ENCODE assay signal across 8 cellular contexts in genomic region chr14:72892103-72892878, GRCh38. TPM values are rescaled to one million over a fixed set of nuclear protein-coding genes. Genes with fewer than 3 reads are reported as not detected.
A peak's percentile ranks its signal among the peaks of the same experiment; 100 is the strongest.
DNase-seq lines count a peak whose midpoint lies in the region; ATAC-seq and TF ChIP-seq lines count a peak whose summit lies in the region.

No MANE protein-coding gene starts in this region.

- peaks cover 25% of the 10 kb centered on the region for H3K4me1 Mint-ChIP-seq in activated T-cell treated with anti-CD3 and anti-CD28 coated beads, Interleukin-2, amount 50 U/mL, for 72 hours (ENCODE audit: low read depth)

- no peak overlapping the region for H2AFZ ChIP-seq in Loucy (ENCODE audit: low read length)

- TF ChIP-seq POLR2A in gastroesophageal sphincter (IDR thresholded peaks at IDR 0.05): no peak

- H3K27me3 Mint-ChIP-seq in activated T-cell treated with anti-CD3 and anti-CD28 coated beads, Interleukin-2, amount 50 U/mL, for 72 hours (ENCODE audit: low read depth): peaks cover 65% of the 10 kb centered on the region

- TF ChIP-seq CTCF in Loucy (conservative IDR thresholded peaks at IDR 0.05; ENCODE audit: low read length) (0 out of 2 replicates have a peak, but pooled peaks have one; percentile 8), gastroesophageal sphincter (IDR thresholded peaks at IDR 0.05) (no peak), psoas muscle (IDR thresholded peaks at IDR 0.05) (no peak)

- no peak overlapping the region for H3K27ac Mint-ChIP-seq in activated T-cell treated with anti-CD3 and anti-CD28 coated beads, Interleukin-2, amount 50 U/mL, for 72 hours

- ATAC-seq in activated T-cell treated with anti-CD3 and anti-CD28 coated beads, Interleukin-2, amount 50 U/mL, for 72 hours (replicated peaks in 1 of 2): no peak
- ATAC-seq in gastroesophageal sphincter (no peak), psoas muscle (no peak), GM21447 (IDR thresholded peaks at IDR 0.05; ENCODE audit: unreplicated experiment) (no peak), GM18517 (IDR thresholded peaks at IDR 0.05; ENCODE audit: unreplicated experiment) (no peak)

- H3K27me3 ChIP-seq in Loucy (ENCODE audit: insufficient read depth, low read length, poor library complexity, severe bottlenecking): no peaks in the 10 kb centered on the region
- H3K27me3 ChIP-seq in gastroesophageal sphincter: peaks cover 44% of the 10 kb centered on the region
- peaks cover 0 to 7% (median 0%) of the 10 kb centered on the region in 3 donors for H3K27me3 ChIP-seq in psoas muscle (ENCODE audit: insufficient read depth in 3 of 3, low read length in 2 of 3)

- peak; percentile 36 for DNase-seq in COLO668 (lab: John Stamatoyannopoulos, UW; ENCODE audit: unreplicated experiment)
- peak; percentile 15 to 29 for DNase-seq in activated T-cell treated with anti-CD3 and anti-CD28 coated beads, Interleukin-2, amount 50 U/mL, for 72 hours
- DNase-seq in psoas muscle: no peak
- no peak for DNase-seq in epidermal melanocyte (ENCODE audit: insufficient read length, low spot score)

- peak overlapping the region; percentile 82 for H3K9ac ChIP-seq in Loucy (ENCODE audit: low read depth, low read length, poor library complexity, severe bottlenecking)

- intact Hi-C loops in psoas muscle (cut with DNase I): loop anchor here in 1 of 2 donors (5.0 kb wide), 4 partner anchors 80 to 275 kb away; no protein-coding TSS in a partner anchor

- H3K36me3 ChIP-seq in Loucy (ENCODE audit: insufficient read depth, low read length) (peaks cover under 1% of the 10 kb centered on the region; the same call in 1 of the 2 replicates), gastroesophageal sphincter (no peaks in the 10 kb centered on the region), psoas muscle (ENCODE audit: insufficient read depth in 1 of 2, low read depth in 1 of 2) (no peaks in the 10 kb centered on the region)

- H3K9me3 ChIP-seq in Loucy (ENCODE audit: insufficient read depth, low read depth, low read length) (no peaks in the 10 kb centered on the region), gastroesophageal sphincter (no peaks in the 10 kb centered on the region), psoas muscle (no peaks in the 10 kb centered on the region)

- H3K36me3 Mint-ChIP-seq in activated T-cell treated with anti-CD3 and anti-CD28 coated beads, Interleukin-2, amount 50 U/mL, for 72 hours (ENCODE audit: insufficient read depth in 2 of 2): no peaks in the 10 kb centered on the region

- peaks cover 82% of the 10 kb centered on the region for H3K79me2 ChIP-seq in Loucy (ENCODE audit: insufficient read depth, low read length)

- no peak for TF ChIP-seq EP300 in gastroesophageal sphincter (IDR thresholded peaks at IDR 0.05)

- H3K4me3 ChIP-seq in Loucy (ENCODE audit: low read length, poor library complexity, severe bottlenecking) (peak overlapping the region; percentile 94), gastroesophageal sphincter (peak overlapping the region; percentile 72 to 89), psoas muscle (peak overlapping the region; percentile 96)

- no peaks in the 10 kb centered on the region; the same call in 1 of the 2 replicates for H3F3A ChIP-seq in Loucy (ENCODE audit: low read depth)

- 0% methylated on average over 6 to 17 of the region's 47 CpGs for WGBS in gastroesophageal sphincter (ENCODE audit: low coverage in 1 of 2), 2 donors
- 0 to 2% (median 1%) methylated on average over 46 to 47 of the region's 47 CpGs for WGBS in psoas muscle, 3 donors

- peaks cover 62% of the 10 kb centered on the region for H4K20me1 ChIP-seq in Loucy (ENCODE audit: insufficient read depth, low read length, poor library complexity, severe bottlenecking)

- peak overlapping the region; percentile 89 to 94 for H3K4me3 Mint-ChIP-seq in activated T-cell treated with anti-CD3 and anti-CD28 coated beads, Interleukin-2, amount 50 U/mL, for 72 hours

- no peaks in the 10 kb centered on the region for H3K9me2 ChIP-seq in Loucy (replicated peaks; ENCODE audit: low read depth, low read length)

- H3K27ac ChIP-seq in gastroesophageal sphincter (peak overlapping the region in 2 of 4 donors; percentile 79), psoas muscle (peak overlapping the region; percentile 92)

- peaks cover 56% of the 10 kb centered on the region for H3K4me1 ChIP-seq in Loucy (ENCODE audit: insufficient read depth, low read length, poor library complexity, severe bottlenecking)
- H3K4me1 ChIP-seq in gastroesophageal sphincter: peaks cover 0 to 37% (median 3%) of the 10 kb centered on the region in 3 donors
- peaks cover 45% of the 10 kb centered on the region for H3K4me1 ChIP-seq in psoas muscle

- H3K4me2 ChIP-seq in Loucy (ENCODE audit: low read depth, low read length, poor library complexity, severe bottlenecking): peak overlapping the region; percentile 90

- H3K9me3 Mint-ChIP-seq in activated T-cell treated with anti-CD3 and anti-CD28 coated beads, Interleukin-2, amount 50 U/mL, for 72 hours: no peaks in the 10 kb centered on the region

RNA-seq across cellular contexts. Expression of gene DPF3, which starts 1.6 kb away (rescaled TPM):
- under 1 TPM; 0.23 to 0.62 TPM for total RNA-seq in activated T-cell treated with anti-CD3 and anti-CD28 coated beads, Interleukin-2, amount 50 U/mL, for 72 hours
- total RNA-seq in gastroesophageal sphincter (1 to 10 TPM in 2 of 4 donors, under 1 TPM in 2; 0.13 to 4.4 (median 2.1) TPM), psoas muscle (10 to 100 TPM; 19.4 to 25.3 (median 23.1) TPM)
- 10 to 100 TPM in 2 of 3 donors, 1 to 10 TPM in 1; 2.3 to 14.9 (median 10.2) TPM for polyA plus RNA-seq in psoas muscle

RNA-seq across cellular contexts. Expression of gene DCAF4, which starts 34.0 kb away (rescaled TPM):
- 10 to 100 TPM; 15.1 to 16.6 TPM for total RNA-seq in activated T-cell treated with anti-CD3 and anti-CD28 coated beads, Interleukin-2, amount 50 U/mL, for 72 hours
- total RNA-seq in gastroesophageal sphincter (10 to 100 TPM in 3 of 4 donors, 1 to 10 TPM in 1; 9.0 to 22.6 (median 19.8) TPM), psoas muscle (10 to 100 TPM; 14.3 to 26.0 (median 18.3) TPM)
- 10 to 100 TPM; 11.1 to 21.4 (median 14.2) TPM for polyA plus RNA-seq in psoas muscle

Comparison
In these comparisons a context has a peak if more than half of its experiments do, and no peak if none do; other contexts are left out.
1. DNase-seq: peak in COLO668 (single experiment) and activated T-cell treated with anti-CD3 and anti-CD28 coated beads, Interleukin-2, amount 50 U/mL, for 72 hours (2 of 2); none in psoas muscle (0 of 2) and epidermal melanocyte (single experiment).
2. Peak in every context shown above with its lines, with median percentiles within 50 percentile points of each other: H3K4me3 ChIP-seq.